ENCODE assay signal across 22 cellular contexts in genomic region chr2:235983016-235983415, GRCh38.
"Had no signal": no experiment of that assay in that cellular context is flagged by ENCODE, and none has a peak within 500 bp of the region (broad histone marks: within the 10 kb centered on the region; RNA-seq: fewer than 3 reads in every experiment).

No MANE protein-coding gene starts in this region.

- H3K27me3 ChIP-seq: dorsolateral prefrontal cortex, esophagus muscularis mucosa, foreskin keratinocyte, gastroesophageal sphincter, heart left ventricle, hepatocyte had no signal

- H2AFZ ChIP-seq: hepatocyte had no signal

- H3K27ac Mint-ChIP-seq: immature natural killer cell, mesothelial cell of epicardium had no signal

- H3K79me2 ChIP-seq: hepatocyte had no signal

- H3K4me1 ChIP-seq: esophagus muscularis mucosa, foreskin keratinocyte, gastroesophageal sphincter, lower lobe of right lung had no signal

- H3K27ac ChIP-seq: coronary artery, esophagus muscularis mucosa, foreskin keratinocyte, gastroesophageal sphincter, heart left ventricle, hepatocyte, left ventricle myocardium inferior, lower lobe of right lung had no signal

- H3K9me3 ChIP-seq: esophagus muscularis mucosa, gastroesophageal sphincter, lower lobe of right lung, mucosa of descending colon had no signal

- H3K4me3 ChIP-seq: coronary artery, dorsolateral prefrontal cortex, esophagus muscularis mucosa, gastroesophageal sphincter, heart left ventricle, hepatocyte, left ventricle myocardium inferior, lower lobe of right lung, mucosa of descending colon had no signal

- H3K4me2 ChIP-seq: hepatocyte had no signal

- ATAC-seq: foreskin keratinocyte, gastroesophageal sphincter, heart left ventricle, left colon, left lobe of liver, lower lobe of right lung, mucosa of descending colon had no signal

- H3K9me3 Mint-ChIP-seq: immature natural killer cell had no signal

- H3K36me3 ChIP-seq: gastroesophageal sphincter, heart left ventricle, left ventricle myocardium inferior had no signal

- H3K4me3 Mint-ChIP-seq: immature natural killer cell, mesothelial cell of epicardium had no signal

- DNase-seq: dermis blood vessel endothelial cell; dorsolateral prefrontal cortex; effector CD4-positive, alpha-beta T cell; effector memory CD4-positive, alpha-beta T cell; foreskin keratinocyte; heart left ventricle; hypothalamus; immature natural killer cell; islet precursor cell; kidney; kidney glomerular epithelial cell; left colon; left ventricle myocardium inferior; lower lobe of right lung; mesenchymal stem cell; mucosa of descending colon had no signal
